ENCODE assay signal across 26 cellular contexts in the genomic region with DNA sequence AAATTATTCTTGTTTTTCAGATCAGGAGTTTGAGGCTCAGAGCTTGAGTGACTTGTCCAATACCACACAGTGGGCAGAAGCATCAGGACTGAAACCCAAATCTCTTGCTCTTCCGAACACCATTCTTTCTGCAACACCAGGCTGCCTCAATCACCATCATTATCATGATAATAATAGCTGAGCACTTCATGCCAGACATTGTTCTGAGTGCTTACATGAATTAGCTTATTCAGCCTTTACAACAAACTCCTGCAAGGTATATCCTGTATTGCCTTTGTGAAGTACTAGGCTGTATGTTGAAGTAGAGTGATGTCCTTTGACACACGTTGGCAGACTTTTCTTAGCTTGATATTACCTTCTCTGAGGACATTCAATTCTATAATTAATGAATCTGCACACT.
"Had no signal": no experiment of that assay in that cellular context is flagged by ENCODE, and none has a peak within 500 bp of the region (broad histone marks: within the 10 kb centered on the region; RNA-seq: fewer than 3 reads in every experiment).

No MANE protein-coding gene starts in this region.

- H3K4me3 Mint-ChIP-seq: activated B cell treated with CpG ODN at 0.5 μM for 24 hours; activated CD4-positive, alpha-beta T cell treated with anti-CD3 and anti-CD28 coated beads for 36 hours; activated naive CD8-positive, alpha-beta T cell; activated T-cell treated with anti-CD3 and anti-CD28 coated beads, Interleukin-2, amount 50 U/mL, for 24 hours; dendritic cell treated with granulocyte-macrophage colony-stimulating factor and Interleukin-4, amounts not matched to agents 40 ng/mL and 50 ng/mL, for 4 days; natural killer cell had no signal

- H3K27ac ChIP-seq: adrenal gland, ascending aorta, brain microvascular endothelial cell, heart left ventricle, sigmoid colon, thyroid gland had no signal

- H3K36me3 Mint-ChIP-seq: natural killer cell had no signal

- H3K4me2 ChIP-seq: smooth muscle cell had no signal

- ATAC-seq: activated CD4-positive, alpha-beta T cell treated with anti-CD3 and anti-CD28 coated beads for 36 hours; heart left ventricle; natural killer cell; stimulated activated naive CD8-positive, alpha-beta T cell treated with anti-CD3 and anti-CD28 coated beads, Interleukin-15, Interleukin-2, amounts not matched to agents 100 U/mL and 50 U/mL, for 24 hours had no signal

- H3K27me3 Mint-ChIP-seq: activated B cell treated with CpG ODN at 0.5 μM for 24 hours; activated CD4-positive, alpha-beta T cell treated with anti-CD3 and anti-CD28 coated beads for 36 hours; activated naive CD8-positive, alpha-beta T cell; activated T-cell treated with anti-CD3 and anti-CD28 coated beads, Interleukin-2, amount 50 U/mL, for 24 hours had no signal

- FAIRE-seq: endometrium had no signal

- DNase-seq: activated B cell treated with CpG ODN at 0.5 μM for 24 hours; activated CD4-positive, alpha-beta T cell treated with anti-CD3 and anti-CD28 coated beads for 36 hours; activated CD4-positive, alpha-beta T cell treated with anti-CD3 and anti-CD28 coated beads, Interleukin-2, amount 50 U/mL, for 4 hours; activated CD8-positive, alpha-beta memory T cell treated with anti-CD3 and anti-CD28 coated beads for 24 hours; activated CD8-positive, alpha-beta memory T cell treated with anti-CD3 and anti-CD28 coated beads, Interleukin-2, amount 50 U/mL, for 4 hours; activated naive CD4-positive, alpha-beta T cell; activated T-cell treated with anti-CD3 and anti-CD28 coated beads, Interleukin-2, amount 50 U/mL, for 24 hours; adrenal gland; brain microvascular endothelial cell; caudate nucleus; effector CD4-positive, alpha-beta T cell; heart left ventricle; midbrain; natural killer cell; retina; sigmoid colon; stimulated activated CD4-positive, alpha-beta T cell treated with anti-CD3 and anti-CD28 coated beads, Interleukin-4, amount 100 ng/mL, for 1 hour; stimulated activated naive CD8-positive, alpha-beta T cell treated with anti-CD3 and anti-CD28 coated beads, Interleukin-15, Interleukin-2, amounts not matched to agents 100 U/mL and 50 U/mL, for 24 hours; T1000; thyroid gland had no signal

- H3K4me3 ChIP-seq: adrenal gland, ascending aorta, heart left ventricle, sigmoid colon, smooth muscle cell, thyroid gland had no signal

- H3K9me3 ChIP-seq: adrenal gland, ascending aorta, heart left ventricle, sigmoid colon, thyroid gland had no signal

- H3K4me1 ChIP-seq: adrenal gland, ascending aorta, heart left ventricle, sigmoid colon, thyroid gland had no signal

- H3K9me3 Mint-ChIP-seq: activated B cell treated with CpG ODN at 0.5 μM for 24 hours; activated T-cell treated with anti-CD3 and anti-CD28 coated beads, Interleukin-2, amount 50 U/mL, for 24 hours; activated T-helper 2 cell treated with anti-CD3 and anti-CD28 coated beads, Interferon-gamma antibody, Interleukin-2, Interleukin-4, amounts not matched to agents 10 μg/mL and 5 μg/mL and 100 μg/mL, durations not matched to agents 14 hours and 24 hours and 36 hours; dendritic cell treated with granulocyte-macrophage colony-stimulating factor and Interleukin-4, amounts not matched to agents 40 ng/mL and 50 ng/mL, for 4 days; natural killer cell had no signal

- H3K27ac Mint-ChIP-seq: activated B cell treated with CpG ODN at 0.5 μM for 24 hours; activated CD4-positive, alpha-beta T cell treated with anti-CD3 and anti-CD28 coated beads for 36 hours; activated naive CD8-positive, alpha-beta T cell; activated T-cell treated with anti-CD3 and anti-CD28 coated beads, Interleukin-2, amount 50 U/mL, for 24 hours; activated T-helper 2 cell treated with anti-CD3 and anti-CD28 coated beads, Interferon-gamma antibody, Interleukin-2, Interleukin-4, amounts not matched to agents 10 μg/mL and 5 μg/mL and 100 μg/mL, durations not matched to agents 14 hours and 24 hours and 36 hours; dendritic cell treated with granulocyte-macrophage colony-stimulating factor and Interleukin-4, amounts not matched to agents 40 ng/mL and 50 ng/mL, for 4 days; natural killer cell had no signal

- H3K36me3 ChIP-seq: adrenal gland, ascending aorta, brain microvascular endothelial cell, heart left ventricle, sigmoid colon, thyroid gland had no signal

- H3K27me3 ChIP-seq: adrenal gland, ascending aorta, brain microvascular endothelial cell, heart left ventricle, sigmoid colon, thyroid gland had no signal
